ENCODE assay signal across 18 cellular contexts in genomic region chr11:36109850-36110606, GRCh38.
DNase-seq lines count a peak whose midpoint lies in the region; ATAC-seq and TF ChIP-seq lines count a peak whose summit lies in the region.
"Had no signal": no experiment of that assay in that cellular context is flagged by ENCODE, and none has a peak within 500 bp of the region (broad histone marks: within the 10 kb centered on the region; RNA-seq: fewer than 3 reads in every experiment).

No MANE protein-coding gene starts in this region.

- peak; percentile 65 for ATAC-seq in HG02884 (IDR thresholded peaks at IDR 0.05; ENCODE audit: unreplicated experiment)
- no peak for ATAC-seq in stimulated activated naive CD8-positive, alpha-beta T cell treated with anti-CD3 and anti-CD28 coated beads, Interleukin-15, amount 100 ng/mL, for 72 hours
- ATAC-seq: CD8-positive, alpha-beta T cell; lower lobe of right lung; right cardiac atrium; SK-N-SH treated with all-trans-retinoic acid at 6 μM for 48 hours had no signal

- H3K4me3 Mint-ChIP-seq in stimulated activated naive CD8-positive, alpha-beta T cell treated with anti-CD3 and anti-CD28 coated beads, Interleukin-15, amount 100 ng/mL, for 72 hours: no peak overlapping the region
- H3K4me3 Mint-ChIP-seq: CD8-positive, alpha-beta T cell had no signal

- H3K9ac ChIP-seq in ES-I3 (ENCODE audit: low read depth, low read length) (peak overlapping the region; percentile 34), iPS-18a (ENCODE audit: low read length) (peak overlapping the region; percentile 44)

- peaks cover 21% of the 10 kb centered on the region for H3K27me3 Mint-ChIP-seq in stimulated activated naive CD8-positive, alpha-beta T cell treated with anti-CD3 and anti-CD28 coated beads, Interleukin-15, amount 100 ng/mL, for 72 hours

- H3K4me1 Mint-ChIP-seq in stimulated activated naive CD8-positive, alpha-beta T cell treated with anti-CD3 and anti-CD28 coated beads, Interleukin-15, amount 100 ng/mL, for 72 hours: no peaks in the 10 kb centered on the region

- H3K4me3 ChIP-seq in iPS-18a (ENCODE audit: low read length): peak overlapping the region; percentile 30
- H3K4me3 ChIP-seq: lower lobe of right lung had no signal

- H3K9me3 ChIP-seq in ES-I3 (ENCODE audit: control insufficient read depth, insufficient read depth, low read length) (peaks cover 10% of the 10 kb centered on the region), iPS-18a (ENCODE audit: control insufficient read depth, low read depth, low read length) (peaks cover 8% of the 10 kb centered on the region)
- H3K9me3 ChIP-seq: neutrophil had no signal

- H3K27me3 ChIP-seq in iPS-18a (ENCODE audit: control insufficient read depth, insufficient read depth, low read length): no peaks in the 10 kb centered on the region
- H3K27me3 ChIP-seq: brain microvascular endothelial cell had no signal

- H3K36me3 ChIP-seq in ES-I3 (ENCODE audit: insufficient read depth, low read length): peaks cover 3% of the 10 kb centered on the region; the same call in 1 of the 2 replicates
- H3K36me3 ChIP-seq in iPS-18a (ENCODE audit: control insufficient read depth, low read depth, low read length): no peaks in the 10 kb centered on the region
- H3K36me3 ChIP-seq: brain microvascular endothelial cell, lower lobe of right lung, neutrophil had no signal

- peak overlapping the region; percentile 50 for H3K27ac ChIP-seq in VCaP
- peak overlapping the region; percentile 75 for H3K27ac ChIP-seq in iPS-18a (ENCODE audit: low read length)
- H3K27ac ChIP-seq: brain microvascular endothelial cell, lower lobe of right lung, neutrophil had no signal

- H3K4me1 ChIP-seq in ES-I3 (ENCODE audit: insufficient read depth, low read length) (peaks cover 36% of the 10 kb centered on the region), iPS-18a (ENCODE audit: control insufficient read depth, low read depth, low read length) (peaks cover 40% of the 10 kb centered on the region)

- peaks cover 4 to 8% of the 10 kb centered on the region in 2 donors for H3K9me3 Mint-ChIP-seq in stimulated activated naive CD8-positive, alpha-beta T cell treated with anti-CD3 and anti-CD28 coated beads, Interleukin-15, amount 100 ng/mL, for 72 hours

- TF ChIP-seq CTCF in VCaP (conservative IDR thresholded peaks at IDR 0.05) (no peak), GM10266 (IDR thresholded peaks at IDR 0.05; ENCODE audit: control insufficient read depth, insufficient read depth, low read depth, missing control alignments) (no peak)

- H3K27ac Mint-ChIP-seq in stimulated activated naive CD8-positive, alpha-beta T cell treated with anti-CD3 and anti-CD28 coated beads, Interleukin-15, amount 100 ng/mL, for 72 hours: no peak overlapping the region
- H3K27ac Mint-ChIP-seq: CD8-positive, alpha-beta T cell had no signal

- DNase-seq in NCI-H748 treated with DMSO at 0.1 percent for 48 hours (lab: John Stamatoyannopoulos, UW): no peak
- DNase-seq in GM10266 (ENCODE audit: extremely low spot score): no peak
- no peak for DNase-seq in NCI-H1092 treated with DMSO at 0.1 percent for 48 hours (lab: John Stamatoyannopoulos, UW)
- no peak for DNase-seq in stimulated activated naive CD8-positive, alpha-beta T cell treated with anti-CD3 and anti-CD28 coated beads, Interleukin-15, amount 100 ng/mL, for 72 hours
- DNase-seq: activated gamma-delta T cell treated with Interleukin-2 at 50 U/mL for 16 hours; brain microvascular endothelial cell; CD8-positive, alpha-beta T cell; hippocampal formation; lower lobe of right lung; right cardiac atrium; stimulated activated CD4-positive, alpha-beta T cell treated with anti-CD3 and anti-CD28 coated beads, Interleukin-2, amount 100 ng/mL, for 24 hours; trophoblast cell had no signal
